In the genomic region with DNA sequence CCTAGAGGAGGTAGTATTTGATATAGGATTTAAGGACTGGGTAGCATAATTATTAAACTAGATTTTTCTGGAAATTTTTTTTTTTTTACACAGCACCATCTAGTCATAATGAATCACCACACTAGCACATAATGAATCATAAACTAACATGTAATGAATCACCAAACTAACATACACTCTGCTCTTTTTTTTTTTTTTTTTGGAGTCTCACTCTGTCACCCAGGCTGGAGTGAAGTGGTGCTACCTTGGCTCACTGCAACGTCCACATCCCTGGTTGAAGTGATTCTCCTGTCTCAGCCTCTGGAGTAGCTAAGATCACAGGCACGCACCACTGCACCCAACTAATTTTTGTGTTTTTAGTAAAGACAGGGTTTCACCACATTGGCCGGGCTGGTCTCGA, we compare ENCODE assay signal across 14 cellular contexts.
DNase-seq lines count a peak whose midpoint lies in the region; ATAC-seq, FAIRE-seq and TF ChIP-seq lines count a peak whose summit lies in the region.
"Had no signal": no experiment of that assay in that cellular context is flagged by ENCODE, and none has a peak within 500 bp of the region (broad histone marks: within the 10 kb centered on the region; RNA-seq: fewer than 3 reads in every experiment).

No MANE protein-coding gene starts in this region.

- H2BK12ac ChIP-seq in trophoblast cell (ENCODE audit: low read length): no peak overlapping the region

- no peak overlapping the region for H3K4me3 ChIP-seq in astrocyte (ENCODE audit: insufficient read depth, low read depth, low read length)
- H3K4me3 ChIP-seq in trophoblast cell (ENCODE audit: low read depth, low read length): no peak overlapping the region
- no peak overlapping the region for H3K4me3 ChIP-seq in kidney (ENCODE audit: low read length in 2 of 2)
- H3K4me3 ChIP-seq in left ventricle myocardium inferior: no peak overlapping the region
- H3K4me3 ChIP-seq: upper lobe of left lung had no signal

- H4K20me1 ChIP-seq in astrocyte (ENCODE audit: insufficient read depth, low read length): no peaks in the 10 kb centered on the region

- H3K4me2 ChIP-seq in astrocyte (ENCODE audit: low read length) (no peak overlapping the region), trophoblast cell (ENCODE audit: low read length) (no peak overlapping the region)

- no peak overlapping the region for H3K23ac ChIP-seq in trophoblast cell (ENCODE audit: low read length)

- no peak overlapping the region for H3K14ac ChIP-seq in trophoblast cell (ENCODE audit: low read length)

- no CpG with 5 or more reads among the region's 4 CpGs for WGBS in trophoblast cell (ENCODE audit: extremely low coverage, insufficient coverage, insufficient read length)

- peak overlapping the region; percentile 24 for H4K91ac ChIP-seq in trophoblast cell (ENCODE audit: low read depth, low read length)

- H3K9me3 Mint-ChIP-seq in astrocyte (ENCODE audit: unreplicated experiment): no peaks in the 10 kb centered on the region

- peak; percentile 61 for ATAC-seq in HG02884 (IDR thresholded peaks at IDR 0.05; ENCODE audit: unreplicated experiment)

- TF ChIP-seq CTCF in astrocyte (IDR thresholded peaks at IDR 0.05; ENCODE audit: insufficient read depth, low read depth, low read length) (no peak), kidney (IDR thresholded peaks at IDR 0.05; ENCODE audit: borderline replicate concordance, extremely low read depth, insufficient read depth) (no peak), left ventricle myocardium inferior (IDR thresholded peaks at IDR 0.05; ENCODE audit: borderline replicate concordance) (no peak)

- H3K4me1 ChIP-seq in astrocyte (ENCODE audit: insufficient read depth, low read length) (no peaks in the 10 kb centered on the region), trophoblast cell (ENCODE audit: control insufficient read depth in 1 of 2, insufficient read depth in 2 of 2, low read length in 2 of 2) (no peaks in the 10 kb centered on the region), kidney (ENCODE audit: control insufficient read depth in 1 of 2, insufficient read depth in 1 of 2, low read depth in 1 of 2, low read length in 2 of 2) (no peaks in the 10 kb centered on the region), left ventricle myocardium inferior (peaks cover 5% of the 10 kb centered on the region)

- no peak overlapping the region for H3K4ac ChIP-seq in trophoblast cell (ENCODE audit: low read depth, low read length)

- peak; percentile 2 for DNase-seq in NCI-H748 (lab: John Stamatoyannopoulos, UW; ENCODE audit: unreplicated experiment)
- no peak for DNase-seq in NCI-H748 treated with DMSO at 0.1 percent for 48 hours (lab: John Stamatoyannopoulos, UW)
- peak; percentile 65 for DNase-seq in astrocyte (ENCODE audit: low read depth)
- DNase-seq in trophoblast cell: no peak
- DNase-seq in kidney: no peak
- DNase-seq in SKM-1 (lab: John Stamatoyannopoulos, UW; ENCODE audit: unreplicated experiment): no peak
- no peak for DNase-seq in left ventricle myocardium inferior
- DNase-seq: aorta, head of caudate nucleus, naive B cell, WERI-Rb-1 had no signal

- H3K27me3 ChIP-seq in astrocyte (ENCODE audit: insufficient read depth, low read length): no peaks in the 10 kb centered on the region
- H3K27me3 ChIP-seq in trophoblast cell (ENCODE audit: insufficient read depth, low read length): no peaks in the 10 kb centered on the region
- no peaks in the 10 kb centered on the region for H3K27me3 ChIP-seq in left ventricle myocardium inferior (ENCODE audit: low read depth)
- H3K27me3 ChIP-seq: upper lobe of left lung had no signal

- H2AFZ ChIP-seq in astrocyte (ENCODE audit: low read depth, low read length): no peak overlapping the region
- H2AFZ ChIP-seq in trophoblast cell (ENCODE audit: insufficient read depth, low read length, poor library complexity): no peak overlapping the region

- H4K12ac ChIP-seq in trophoblast cell (ENCODE audit: low read depth, low read length): no peak overlapping the region

- H3K4me1 Mint-ChIP-seq in astrocyte (ENCODE audit: low read depth, unreplicated experiment): peaks cover 2% of the 10 kb centered on the region
- H3K4me1 Mint-ChIP-seq: naive B cell had no signal

- intact Hi-C loops in kidney (cut with DNase I): no loop called here
- intact Hi-C loops in left ventricle myocardium inferior (cut with micrococcal nuclease): no loop called here

- no peaks in the 10 kb centered on the region for H3K79me2 ChIP-seq in astrocyte (ENCODE audit: insufficient read depth, low read length)
- no peaks in the 10 kb centered on the region for H3K79me2 ChIP-seq in trophoblast cell (ENCODE audit: control insufficient read depth, insufficient read depth, low read length, poor library complexity)

- H3K9me3 ChIP-seq in astrocyte (ENCODE audit: insufficient read depth, low read depth, low read length): no peaks in the 10 kb centered on the region
- H3K9me3 ChIP-seq in trophoblast cell (ENCODE audit: insufficient read depth, low read depth, low read length): no peaks in the 10 kb centered on the region
- H3K9me3 ChIP-seq in kidney (ENCODE audit: control insufficient read depth in 1 of 2, low read length in 2 of 2): no peaks in the 10 kb centered on the region
- no peaks in the 10 kb centered on the region for H3K9me3 ChIP-seq in left ventricle myocardium inferior (replicated peaks)
- H3K9me3 ChIP-seq: upper lobe of left lung had no signal

- H2AK5ac ChIP-seq in trophoblast cell (ENCODE audit: low read length): no peak overlapping the region

- H3K36me3 ChIP-seq in astrocyte (ENCODE audit: insufficient read depth, low read length) (no peaks in the 10 kb centered on the region), trophoblast cell (ENCODE audit: control insufficient read depth in 1 of 2, insufficient read depth in 2 of 2, low read length in 2 of 2) (no peaks in the 10 kb centered on the region), kidney (ENCODE audit: control insufficient read depth in 1 of 2, insufficient read depth in 2 of 2, low read length in 2 of 2) (no peaks in the 10 kb centered on the region), left ventricle myocardium inferior (no peaks in the 10 kb centered on the region)
- H3K36me3 ChIP-seq: upper lobe of left lung, WERI-Rb-1 had no signal

- H3K27ac ChIP-seq in astrocyte (ENCODE audit: low read depth, low read length) (no peak overlapping the region), trophoblast cell (ENCODE audit: low read depth, low read length) (no peak overlapping the region), kidney (ENCODE audit: low read depth in 2 of 2, low read length in 2 of 2) (no peak overlapping the region), left ventricle myocardium inferior (replicated peaks) (no peak overlapping the region)
- H3K27ac ChIP-seq: WERI-Rb-1 had no signal

- no peak overlapping the region for H2BK120ac ChIP-seq in trophoblast cell (ENCODE audit: insufficient read depth, low read length, poor library complexity)

- H3K9ac ChIP-seq in astrocyte (ENCODE audit: low read length) (no peak overlapping the region), trophoblast cell (ENCODE audit: low read length) (no peak overlapping the region), kidney (ENCODE audit: low read length in 2 of 2) (no peak overlapping the region)

- no peak overlapping the region for H2BK5ac ChIP-seq in trophoblast cell (ENCODE audit: low read depth, low read length, poor library complexity)

- FAIRE-seq in astrocyte (lab: Jason Lieb, UNC) (peak; percentile 63), kidney (lab: Jason Lieb, UNC) (no peak)
- FAIRE-seq: H1 had no signal

- no peaks in the 10 kb centered on the region for H3K79me1 ChIP-seq in trophoblast cell (ENCODE audit: low read length)

- H4K8ac ChIP-seq in trophoblast cell (ENCODE audit: low read depth, low read length): no peak overlapping the region

- H3K18ac ChIP-seq in trophoblast cell (ENCODE audit: low read length): no peak overlapping the region

- H3K4me3 Mint-ChIP-seq in astrocyte (ENCODE audit: unreplicated experiment): no peak overlapping the region
- H3K4me3 Mint-ChIP-seq: naive B cell had no signal

- H3K27me3 Mint-ChIP-seq in astrocyte (ENCODE audit: low read depth, unreplicated experiment): no peaks in the 10 kb centered on the region
- H3K27me3 Mint-ChIP-seq: naive B cell had no signal

- no peak overlapping the region for H3K27ac Mint-ChIP-seq in astrocyte (ENCODE audit: unreplicated experiment)

- no peaks in the 10 kb centered on the region for H3K36me3 Mint-ChIP-seq in astrocyte (ENCODE audit: low read depth, unreplicated experiment)
- H3K36me3 Mint-ChIP-seq: naive B cell had no signal

Comparison
In these comparisons a context has a peak if more than half of its experiments do, and no peak if none do; other contexts are left out.
1. DNase-seq: peak in NCI-H748 (single experiment) and astrocyte (single experiment); none in NCI-H748 treated with DMSO at 0.1 percent for 48 hours (single experiment), trophoblast cell (0 of 2), kidney (single experiment), SKM-1 (single experiment) and left ventricle myocardium inferior (single experiment).